In the genomic region with DNA sequence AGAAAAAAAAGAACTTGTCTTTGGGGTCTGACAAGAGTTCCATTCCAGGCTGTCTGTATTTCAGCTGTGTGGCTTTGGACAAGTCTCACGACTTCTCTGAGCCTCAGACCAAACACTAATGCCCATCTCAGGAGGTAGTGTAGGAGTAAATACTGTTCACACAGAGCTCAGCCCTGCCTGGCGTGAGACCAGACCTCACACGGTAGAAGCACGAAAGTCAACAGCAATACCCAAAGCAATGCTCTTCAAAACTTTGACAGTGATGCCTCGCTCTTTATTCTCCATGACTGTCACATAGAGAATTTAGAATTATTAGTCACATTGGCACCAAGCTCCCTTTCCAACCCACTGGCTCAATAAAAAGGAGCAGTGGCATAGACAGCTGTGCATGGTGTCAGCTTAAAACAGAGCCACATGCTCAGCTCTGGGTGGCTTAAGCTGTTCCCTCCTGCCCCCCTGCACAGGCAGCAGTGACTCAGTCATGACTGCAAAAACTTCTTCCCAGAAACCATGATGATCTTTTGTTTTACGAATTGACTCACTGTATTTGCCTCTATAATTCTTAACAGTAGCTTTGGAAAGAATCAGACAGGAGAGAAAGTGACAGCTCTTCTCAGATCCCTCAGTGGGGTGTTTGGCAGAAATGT, we compare ENCODE assay signal across 12 cellular contexts.
DNase-seq lines count a peak whose midpoint lies in the region; ATAC-seq and TF ChIP-seq lines count a peak whose summit lies in the region.
"Had no signal": no experiment of that assay in that cellular context is flagged by ENCODE, and none has a peak within 500 bp of the region (broad histone marks: within the 10 kb centered on the region; RNA-seq: fewer than 3 reads in every experiment).

No MANE protein-coding gene starts in this region.

- DNase-seq in activated T-cell treated with anti-CD3 and anti-CD28 coated beads for 48 hours (ENCODE audit: low read depth) (peak; percentile 41), RPMI7951 (ENCODE audit: low read depth) (peak; percentile 77), fibroblast of lung (ENCODE audit: low read depth in 2 of 2) (peak; percentile 43 to 86), NCI-H1930 (lab: John Stamatoyannopoulos, UW) (no peak), GOT3 (lab: John Stamatoyannopoulos, UW) (no peak)
- DNase-seq in activated T-cell treated with anti-CD3 and anti-CD28 coated beads, Interleukin-2, amount 50 U/mL, for 1 hour = no peak
- peak; percentile 11 for DNase-seq in stimulated activated naive CD8-positive, alpha-beta T cell treated with anti-CD3 and anti-CD28 coated beads, Interleukin-15, Interleukin-2, amounts not matched to agents 100 U/mL and 50 U/mL, for 24 hours
- DNase-seq: CD4-positive, CD25-positive, alpha-beta regulatory T cell; stomach had no signal

- no peak overlapping the region for H3K4me2 ChIP-seq in fibroblast of lung (ENCODE audit: extremely low read depth, insufficient read depth, low read length)

- no peak overlapping the region for H3K9ac ChIP-seq in fibroblast of lung (ENCODE audit: insufficient read depth, low read length)

- H3K27ac ChIP-seq in fibroblast of lung (ENCODE audit: insufficient read depth, low read length) = no peak overlapping the region
- H3K27ac ChIP-seq: skin epidermis, stomach had no signal

- H3K4me1 ChIP-seq in fibroblast of lung (ENCODE audit: control insufficient read depth, extremely low read depth, insufficient read depth, low read length) = peaks cover 2% of the 10 kb centered on the region
- H3K4me1 ChIP-seq: stomach had no signal

- no peaks in the 10 kb centered on the region for H3K36me3 ChIP-seq in fibroblast of lung (ENCODE audit: control insufficient read depth, insufficient read depth, low read length)
- H3K36me3 ChIP-seq: stomach had no signal

- ATAC-seq in stimulated activated naive CD8-positive, alpha-beta T cell treated with anti-CD3 and anti-CD28 coated beads, Interleukin-15, Interleukin-2, amounts not matched to agents 100 U/mL and 50 U/mL, for 24 hours = peak; percentile 87
- no peak for ATAC-seq in GM19351 (IDR thresholded peaks at IDR 0.05; ENCODE audit: unreplicated experiment)
- ATAC-seq: HepG2 had no signal

- TF ChIP-seq CTCF in fibroblast of lung (conservative IDR thresholded peaks at IDR 0.05 in 1 of 2, IDR thresholded peaks at IDR 0.05 in 1 of 2; ENCODE audit: low read depth in 1 of 2, low read length in 2 of 2) = no peak

- no peaks in the 10 kb centered on the region for H3K9me3 ChIP-seq in fibroblast of lung (ENCODE audit: control insufficient read depth, insufficient read depth, low read depth, low read length)
- H3K9me3 ChIP-seq: stomach had no signal

- no peak overlapping the region for H2AFZ ChIP-seq in fibroblast of lung (ENCODE audit: low read length)

- H3K79me2 ChIP-seq in fibroblast of lung (ENCODE audit: control insufficient read depth, insufficient read depth, low read length) = no peaks in the 10 kb centered on the region

- no peaks in the 10 kb centered on the region for H3K27me3 ChIP-seq in fibroblast of lung (ENCODE audit: control insufficient read depth, insufficient read depth, low read length)

- no peak overlapping the region for H3K4me3 ChIP-seq in fibroblast of lung (replicated peaks in 1 of 4; ENCODE audit: control extremely low read depth in 1 of 4, insufficient read depth in 1 of 4, low read depth in 3 of 4, low read length in 4 of 4)
- H3K4me3 ChIP-seq: skin epidermis, stomach had no signal

- H4K20me1 ChIP-seq in fibroblast of lung (ENCODE audit: control insufficient read depth, extremely low read depth, insufficient read depth, low read length) = no peaks in the 10 kb centered on the region

Comparison
In these comparisons a context has a peak if more than half of its experiments do, and no peak if none do; other contexts are left out.
1. DNase-seq: peak in activated T-cell treated with anti-CD3 and anti-CD28 coated beads for 48 hours (single experiment), RPMI7951 (single experiment), fibroblast of lung (2 of 2) and stimulated activated naive CD8-positive, alpha-beta T cell treated with anti-CD3 and anti-CD28 coated beads, Interleukin-15, Interleukin-2, amounts not matched to agents 100 U/mL and 50 U/mL, for 24 hours (single experiment); none in activated T-cell treated with anti-CD3 and anti-CD28 coated beads, Interleukin-2, amount 50 U/mL, for 1 hour (single experiment), NCI-H1930 (0 of 2) and GOT3 (single experiment).